Comparison of ENCODE assay signal across 1 cellular context in the genomic region with DNA sequence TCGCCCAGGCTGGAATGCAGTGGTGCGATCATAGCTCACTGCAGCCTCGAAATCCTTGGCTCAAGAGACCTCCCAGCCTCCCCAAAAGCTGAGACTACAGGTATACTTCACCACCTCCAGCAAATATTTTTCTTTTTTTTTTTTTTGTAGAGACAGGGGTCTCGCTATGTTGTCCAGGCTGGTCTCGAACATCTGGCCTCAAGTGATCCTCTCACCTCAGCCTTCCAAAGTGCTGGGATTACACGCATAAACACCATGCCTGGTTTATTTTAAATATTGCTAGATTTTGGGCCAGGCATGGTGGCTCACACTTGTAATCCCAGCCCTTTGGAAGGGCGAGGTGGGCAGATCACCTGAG.
TF ChIP-seq lines count a peak whose summit lies in the region.

No MANE protein-coding gene starts in this region.

TF ChIP-seq in GM23338, 12 proteins besides CTCF, POLR2A, EP300 and RAD21 (continued from another document):
- no peak for TF ChIP-seq STAT1 (IDR thresholded peaks at IDR 0.05; ENCODE audit: unreplicated experiment)
